Comparison of ENCODE assay signal across 12 cellular contexts in the genomic region with DNA sequence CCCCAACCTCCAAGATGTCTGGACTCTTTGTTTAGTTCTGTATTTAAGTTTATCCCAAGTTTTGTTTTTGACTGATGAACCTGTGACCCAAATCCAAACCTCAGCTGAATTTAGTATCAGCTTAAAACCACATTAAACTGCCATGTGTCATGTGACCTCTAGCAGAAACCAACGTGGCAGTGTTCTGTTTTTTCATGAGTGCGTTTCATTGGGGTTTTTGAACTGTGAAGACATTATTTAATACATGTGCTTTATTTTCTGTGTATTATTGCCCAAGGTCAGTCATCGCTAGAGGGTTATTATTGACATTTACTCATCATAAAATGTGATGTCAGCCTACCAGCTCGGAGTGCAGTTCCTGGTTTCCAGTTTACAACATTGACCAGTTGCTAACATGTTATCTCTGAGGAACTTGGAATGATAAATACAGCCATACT. TPM values are rescaled to one million over a fixed set of nuclear protein-coding genes. Genes with fewer than 3 reads are reported as not detected.
A peak's percentile ranks its signal among the peaks of the same experiment; 100 is the strongest.
DNase-seq lines count a peak whose midpoint lies in the region; ATAC-seq, FAIRE-seq and TF ChIP-seq lines count a peak whose summit lies in the region.
"Had no signal": no experiment of that assay in that cellular context is flagged by ENCODE, and none has a peak within 500 bp of the region (broad histone marks: within the 10 kb centered on the region; RNA-seq: fewer than 3 reads in every experiment).

No MANE protein-coding gene starts in this region.

- no TSS peak for BruUV-seq in HCT116 (replicated peaks; lab: Mats Ljungman, UMichigan)

- WGBS in A549 (ENCODE audit: missing lambda C conversion rate) = 21% methylated on average over 4 of the region's 4 CpGs

- TF ChIP-seq CTCF in A549 (IDR thresholded peaks at IDR 0.05) (no peak), HCT116 (IDR thresholded peaks at IDR 0.05 in 2 of 3, conservative IDR thresholded peaks at IDR 0.05 in 1 of 3; ENCODE audit: borderline replicate concordance in 1 of 3, insufficient read depth in 1 of 3, low read depth in 2 of 3, low read length in 2 of 3) (no peak)

- H3K27ac ChIP-seq in A549 (peak overlapping the region in 1 of 2 experiments; percentile 46; a peak in 1 of 6 replicates), HCT116 (ENCODE audit: low read depth, low read length) (no peak overlapping the region), layer of hippocampus (ENCODE audit: low read depth, low read length) (peak overlapping the region; percentile 8)

- TF ChIP-seq POLR2A in A549 (IDR thresholded peaks at IDR 0.05; ENCODE audit: low read length) = no peak
- TF ChIP-seq POLR2A in HCT116 (IDR thresholded peaks at IDR 0.05; ENCODE audit: borderline replicate concordance, extremely low read depth, insufficient read depth, insufficient read length) = no peak

- H3K27me3 ChIP-seq in HCT116 (ENCODE audit: insufficient read depth, low read length) (no peaks in the 10 kb centered on the region), adipocyte (replicated peaks; ENCODE audit: control insufficient read depth, insufficient read depth, low read length) (no peaks in the 10 kb centered on the region), layer of hippocampus (ENCODE audit: control insufficient read depth, insufficient read depth, low read length) (no peaks in the 10 kb centered on the region)

- H3K79me2 ChIP-seq in HCT116 (ENCODE audit: insufficient read depth, low read length) = peaks cover 20% of the 10 kb centered on the region

- FAIRE-seq in A549 (lab: Jason Lieb, UNC) = no peak

- H3K36me3 ChIP-seq in HCT116 (ENCODE audit: control insufficient read depth in 1 of 2, insufficient read depth in 2 of 2, low read length in 2 of 2) (no peaks in the 10 kb centered on the region), adipocyte (ENCODE audit: control insufficient read depth, insufficient read depth, low read length, severe bottlenecking) (peaks cover 13% of the 10 kb centered on the region)

- no peak overlapping the region for H2AFZ ChIP-seq in HCT116 (ENCODE audit: low read depth, low read length, poor library complexity, severe bottlenecking)

- peak in 1 of 2 experiments; percentile 35 for DNase-seq in A549 (ENCODE audit: low read depth in 1 of 2, low spot score in 1 of 2)
- no peak for DNase-seq in HCT116 (ENCODE audit: low read depth, low spot score)
- no peak for DNase-seq in adipocyte (ENCODE audit: low read depth)
- DNase-seq: activated naive CD4-positive, alpha-beta T cell treated with anti-CD3 and anti-CD28 coated beads, Interleukin-2, amount 10 ng/mL, durations not matched to agents 7 days and 5 days; COR-L47; NCI-H2227 treated with DMSO at 0.1 percent for 48 hours; stimulated activated naive CD8-positive, alpha-beta T cell treated with anti-CD3 and anti-CD28 coated beads, Interleukin-15, amount 100 ng/mL, for 72 hours had no signal

- no peaks in the 10 kb centered on the region for H3K9me3 ChIP-seq in A549
- H3K9me3 ChIP-seq in HCT116 (ENCODE audit: control insufficient read depth in 1 of 2, insufficient read depth in 1 of 2, low read depth in 1 of 2, low read length in 2 of 2) = no peaks in the 10 kb centered on the region
- no peaks in the 10 kb centered on the region for H3K9me3 ChIP-seq in adipocyte (ENCODE audit: control insufficient read depth, low read length)

- TF ChIP-seq RAD21 in A549 (conservative IDR thresholded peaks at IDR 0.05 in 1 of 2, IDR thresholded peaks at IDR 0.05 in 1 of 2) (no peak), HCT116 (IDR thresholded peaks at IDR 0.05; ENCODE audit: low read depth) (no peak)

- intact Hi-C loops in HCT116 (cut with micrococcal nuclease) = no loop called here

- TF ChIP-seq EP300 in A549 (IDR thresholded peaks at IDR 0.05) = no peak

- H3K4me3 ChIP-seq in A549 (no peak overlapping the region), HCT116 (replicated peaks in 1 of 2; ENCODE audit: low read depth in 1 of 2, low read length in 2 of 2) (peak overlapping the region in 1 of 2 experiments; percentile 67; a peak in 1 of 4 replicates), adipocyte (ENCODE audit: low read length) (peak overlapping the region; percentile 83)

- H3K4me2 ChIP-seq in A549 = peak overlapping the region; percentile 78
- H3K4me2 ChIP-seq in HCT116 (ENCODE audit: low read length) = peak overlapping the region; percentile 71

- 0 out of 2 replicates have a peak overlapping the region, but pooled peaks have one; percentile 64 for H3K9ac ChIP-seq in HCT116 (ENCODE audit: low read length)
- H3K9ac ChIP-seq in adipocyte (ENCODE audit: low read length) = no peak overlapping the region

- H3K4me1 ChIP-seq in A549 (peaks cover 33% of the 10 kb centered on the region), HCT116 (ENCODE audit: control insufficient read depth in 1 of 2, insufficient read depth in 2 of 2, low read length in 2 of 2) (peaks cover 24 to 35% of the 10 kb centered on the region in 2 experiments), adipocyte (ENCODE audit: control insufficient read depth, insufficient read depth, low read length) (peaks cover 34% of the 10 kb centered on the region)

- CTCF ChIA-PET in A549 (lab: Yijun Ruan, JAX) (interaction anchor here (1.0 to 1.8 kb wide), 3 partner anchors 8 to 155 kb away, joined by 3 to 9 read pairs (median 3); no protein-coding TSS in a partner anchor), HCT116 (lab: Charles Lee) (interaction anchor here (0.8 to 2.5 kb wide), 3 partner anchors 8 to 24 kb away, joined by 3 to 17 read pairs (median 5); a partner anchor contains a TSS)

- no peaks in the 10 kb centered on the region for H4K20me1 ChIP-seq in HCT116 (ENCODE audit: insufficient read depth)

- ATAC-seq in A549 (no peak), HCT116 (no peak), HG03432 (IDR thresholded peaks at IDR 0.05; ENCODE audit: unreplicated experiment) (no peak), HG02981 (IDR thresholded peaks at IDR 0.05; ENCODE audit: unreplicated experiment) (no peak), GM21390 (IDR thresholded peaks at IDR 0.05; ENCODE audit: unreplicated experiment) (no peak), HG03378 (IDR thresholded peaks at IDR 0.05; ENCODE audit: unreplicated experiment) (no peak)
- ATAC-seq: stimulated activated naive CD8-positive, alpha-beta T cell treated with anti-CD3 and anti-CD28 coated beads, Interleukin-15, amount 100 ng/mL, for 72 hours had no signal

- H3K9me2 ChIP-seq in HCT116 (ENCODE audit: insufficient read depth) = no peaks in the 10 kb centered on the region

- RAD21 ChIA-PET in HCT116 (lab: Charles Lee; ENCODE audit: low non-redundant PET in 1 of 2, low total read pairs in 2 of 2, uncharacterized antibody in 2 of 2, unreplicated experiment in 2 of 2) = no interaction called here

- POLR2A ChIA-PET in A549 (lab: Yijun Ruan, JAX) (no interaction called here), HCT116 (lab: Charles Lee) (no interaction called here)

TF ChIP-seq in A549, 52 proteins besides CTCF, POLR2A, EP300 and RAD21:
- TF ChIP-seq MAFK (IDR thresholded peaks at IDR 0.05; ENCODE audit: partially characterized antibody) = no peak
- TF ChIP-seq FOSL2 (IDR thresholded peaks at IDR 0.05) = no peak
- peak; percentile 21; the same call in 1 of the 2 replicates for TF ChIP-seq FOSL2 (CRISPR knock-in tag; IDR thresholded peaks at IDR 0.05)
- TF ChIP-seq CBX2 (IDR thresholded peaks at IDR 0.05; ENCODE audit: borderline replicate concordance, low read depth) = no peak

TF ChIP-seq in HCT116, 20 proteins besides CTCF, POLR2A, EP300 and RAD21 (continues in another document):
- TF ChIP-seq SRF (IDR thresholded peaks at IDR 0.05; ENCODE audit: low read depth) (no peak), TCF7L2 (IDR thresholded peaks at IDR 0.05; ENCODE audit: borderline replicate concordance, extremely low read depth, insufficient read depth, insufficient read length) (no peak), JUND (IDR thresholded peaks at IDR 0.05) (no peak), EGR1 (IDR thresholded peaks at IDR 0.05; ENCODE audit: low read depth) (no peak), ELF1 (IDR thresholded peaks at IDR 0.05; ENCODE audit: borderline replicate concordance, low read depth) (no peak; the same call in 1 of the 2 replicates), YY1 (IDR thresholded peaks at IDR 0.05; ENCODE audit: extremely low read depth, insufficient replicate concordance, low read depth, low read length) (no peak), CBX3 (IDR thresholded peaks at IDR 0.05; ENCODE audit: low read depth) (no peak)
- TF ChIP-seq, protein P1, sequence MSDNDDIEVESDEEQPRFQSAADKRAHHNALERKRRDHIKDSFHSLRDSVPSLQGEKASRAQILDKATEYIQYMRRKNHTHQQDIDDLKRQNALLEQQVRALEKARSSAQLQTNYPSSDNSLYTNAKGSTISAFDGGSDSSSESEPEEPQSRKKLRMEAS (IDR thresholded peaks at IDR 0.05) = no peak
- TF ChIP-seq, protein P2, sequence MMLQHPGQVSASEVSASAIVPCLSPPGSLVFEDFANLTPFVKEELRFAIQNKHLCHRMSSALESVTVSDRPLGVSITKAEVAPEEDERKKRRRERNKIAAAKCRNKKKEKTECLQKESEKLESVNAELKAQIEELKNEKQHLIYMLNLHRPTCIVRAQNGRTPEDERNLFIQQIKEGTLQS (IDR thresholded peaks at IDR 0.05) = no peak

RNA-seq across cellular contexts. Expression of a gene that starts 1.8 kb away (rescaled TPM):
- polyA plus RNA-seq in A549 (2011; rRNA removed) (12.9 TPM in 2 replicates), A549 (2017; fragmentation: RNase III; extraction: RNeasy Plus Mini Kit Qiagen cat#74134 plus additional on column Dnase treatment) (5.8 to 6.1 TPM (median 6.0 TPM) in 3 replicates)
- polyA plus RNA-seq in A549 (2012; cell fraction: cytosol; rRNA removed) = 5.0 and 5.3 TPM in 2 replicates
- polyA plus RNA-seq in A549 (2012; cell fraction: nucleus; rRNA removed) = 3.8 and 8.8 TPM in 2 replicates
- polyA minus RNA-seq in A549 (2011; rRNA and poly(A)+ RNA removed) = 9.5 and 10.1 TPM in 2 replicates
- total RNA-seq in HCT116 (2021; ENCODE audit: unreplicated experiment) = 9.1 TPM
- 4.9 and 7.1 TPM in 2 replicates for polyA plus RNA-seq in HCT116 (2012)

RNA-seq across cellular contexts. Expression of a gene that starts 9.3 kb away (rescaled TPM):
- polyA plus RNA-seq in A549 (2011; rRNA removed) (27.2 and 31.5 TPM in 2 replicates), A549 (2017; fragmentation: RNase III; extraction: RNeasy Plus Mini Kit Qiagen cat#74134 plus additional on column Dnase treatment) (16.4 to 18.0 TPM (median 16.7 TPM) in 3 replicates)
- polyA plus RNA-seq in A549 (2012; cell fraction: cytosol; rRNA removed) = 4.0 and 4.9 TPM in 2 replicates
- polyA plus RNA-seq in A549 (2012; cell fraction: nucleus; rRNA removed) = 2.7 and 4.8 TPM in 2 replicates
- polyA minus RNA-seq in A549 (2011; rRNA and poly(A)+ RNA removed) = 48.9 and 49.8 TPM in 2 replicates
- total RNA-seq in HCT116 (2021; ENCODE audit: unreplicated experiment) = 81.4 TPM
- 27.4 and 29.4 TPM in 2 replicates for polyA plus RNA-seq in HCT116 (2012)
